8 cellular contexts compared by ENCODE assay signal in the genomic region with DNA sequence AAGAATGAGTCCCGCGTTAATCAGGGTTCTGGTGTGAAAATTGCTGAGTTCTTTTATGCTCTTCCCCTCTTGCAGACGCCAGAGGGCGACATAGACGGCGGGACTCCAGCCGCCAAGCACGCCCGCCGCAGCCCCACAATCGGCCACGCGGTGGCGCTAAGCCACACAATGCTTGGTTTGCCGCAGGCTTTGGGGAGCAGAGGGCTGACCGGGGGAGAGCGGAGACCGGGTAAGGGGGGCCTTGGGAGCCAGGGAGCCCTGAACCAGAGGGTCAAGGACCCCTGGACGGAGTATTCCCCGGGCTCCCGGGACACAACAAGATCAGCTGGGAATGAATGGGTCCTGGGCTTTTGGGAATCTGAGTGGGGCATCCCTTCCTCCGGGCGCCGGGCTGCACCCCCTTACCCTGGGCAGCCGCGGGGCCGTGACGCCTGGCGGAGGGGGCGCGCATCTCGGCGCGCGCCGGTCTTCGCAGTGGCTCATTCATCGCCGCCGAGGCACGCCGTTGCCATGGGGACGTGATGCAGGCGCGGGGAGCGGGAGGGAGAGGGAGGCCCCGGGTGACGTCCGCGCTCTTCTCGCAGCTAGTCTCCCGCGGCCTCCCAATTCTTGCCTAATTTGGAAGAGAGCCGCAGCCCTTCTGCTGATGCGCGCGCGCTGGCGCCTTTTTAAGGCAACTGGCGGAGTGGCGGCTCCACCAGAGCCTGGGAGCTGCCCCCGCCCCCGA. TPM values are rescaled to one million over a fixed set of nuclear protein-coding genes. Genes with fewer than 3 reads are reported as not detected.
DNase-seq lines count a peak whose midpoint lies in the region; ATAC-seq and TF ChIP-seq lines count a peak whose summit lies in the region.

No MANE protein-coding gene starts in this region.

- no peaks in the 10 kb centered on the region for H3K79me2 ChIP-seq in ACC112 (ENCODE audit: control insufficient read depth, insufficient read depth, low read length, unreplicated experiment)
- peaks cover 13% of the 10 kb centered on the region; the same call in 1 of the 2 replicates for H3K79me2 ChIP-seq in Loucy (ENCODE audit: insufficient read depth, low read length)

- peaks cover 13% of the 10 kb centered on the region for H3K27me3 Mint-ChIP-seq in activated T-helper 2 cell treated with anti-CD3 and anti-CD28 coated beads, Interferon-gamma antibody, Interleukin-2, Interleukin-4, amounts not matched to agents 10 μg/mL and 5 μg/mL and 100 μg/mL, durations not matched to agents 14 hours and 24 hours and 36 hours (ENCODE audit: low read depth)
- H3K27me3 Mint-ChIP-seq in nephron progenitor cell (ENCODE audit: low read depth, poor library complexity), result peaks cover 44% of the 10 kb centered on the region

- intact Hi-C loops in activated T-helper 2 cell treated with anti-CD3 and anti-CD28 coated beads, Interferon-gamma antibody, Interleukin-2, Interleukin-4, amounts not matched to agents 10 μg/mL and 5 μg/mL and 100 μg/mL, durations not matched to agents 14 hours and 24 hours and 36 hours (cut with micrococcal nuclease), result loop anchor here (1.0 to 2.0 kb wide), 4 partner anchors 13 to 270 kb away; a partner anchor contains a TSS

- peak overlapping the region; percentile 69 for H3K4me3 ChIP-seq in ACC112 (ENCODE audit: low read depth, low read length)
- peak overlapping the region; percentile 72 for H3K4me3 ChIP-seq in Loucy (ENCODE audit: low read length, poor library complexity, severe bottlenecking)

- H2AFZ ChIP-seq in ACC112 (ENCODE audit: low read length, unreplicated experiment) (no peak overlapping the region), Loucy (ENCODE audit: low read length) (peak overlapping the region; percentile 71)

- H3K9ac ChIP-seq in Loucy (ENCODE audit: low read depth, low read length, poor library complexity, severe bottlenecking), result peak overlapping the region; percentile 76

- H3K36me3 ChIP-seq in ACC112 (ENCODE audit: insufficient read depth, low read length) (no peaks in the 10 kb centered on the region), Loucy (ENCODE audit: insufficient read depth, low read length) (no peaks in the 10 kb centered on the region)

- H3K27ac ChIP-seq in ACC112 (ENCODE audit: low read depth, low read length) (peak overlapping the region; percentile 40; the same call in 1 of the 2 replicates), RWPE1 (no peak overlapping the region)

- DNase-seq in RWPE1 (ENCODE audit: low spot score), result peak; percentile 89
- peak; percentile 89 for DNase-seq in activated T-helper 2 cell treated with anti-CD3 and anti-CD28 coated beads, Interferon-gamma antibody, Interleukin-2, Interleukin-4, amounts not matched to agents 10 μg/mL and 5 μg/mL and 100 μg/mL, durations not matched to agents 14 hours and 24 hours and 36 hours (ENCODE audit: low spot score)
- peak; percentile 78 for DNase-seq in fibroblast of the conjunctiva (ENCODE audit: low read depth)
- DNase-seq in nephron progenitor cell, result peak; percentile 98
- peak; percentile 86 for DNase-seq in stimulated activated naive CD4-positive, alpha-beta T cell treated with Interleukin-2 at 50 U/mL for 16 hours (lab: John Stamatoyannopoulos, UW)

- H3K9me3 Mint-ChIP-seq in activated T-helper 2 cell treated with anti-CD3 and anti-CD28 coated beads, Interferon-gamma antibody, Interleukin-2, Interleukin-4, amounts not matched to agents 10 μg/mL and 5 μg/mL and 100 μg/mL, durations not matched to agents 14 hours and 24 hours and 36 hours, result no peaks in the 10 kb centered on the region
- H3K9me3 Mint-ChIP-seq in nephron progenitor cell, result no peaks in the 10 kb centered on the region

- peaks cover 4% of the 10 kb centered on the region for H3K4me1 Mint-ChIP-seq in activated T-helper 2 cell treated with anti-CD3 and anti-CD28 coated beads, Interferon-gamma antibody, Interleukin-2, Interleukin-4, amounts not matched to agents 10 μg/mL and 5 μg/mL and 100 μg/mL, durations not matched to agents 14 hours and 24 hours and 36 hours (ENCODE audit: low read depth)
- H3K4me1 Mint-ChIP-seq in nephron progenitor cell, result peaks cover 8% of the 10 kb centered on the region

- H3K36me3 Mint-ChIP-seq in activated T-helper 2 cell treated with anti-CD3 and anti-CD28 coated beads, Interferon-gamma antibody, Interleukin-2, Interleukin-4, amounts not matched to agents 10 μg/mL and 5 μg/mL and 100 μg/mL, durations not matched to agents 14 hours and 24 hours and 36 hours (ENCODE audit: low read depth), result no peaks in the 10 kb centered on the region
- no peaks in the 10 kb centered on the region for H3K36me3 Mint-ChIP-seq in nephron progenitor cell (ENCODE audit: low read depth)

- no peaks in the 10 kb centered on the region for H3F3A ChIP-seq in Loucy (ENCODE audit: low read depth)

- POLR2A ChIA-PET in RWPE1 (lab: Yijun Ruan, JAX; ENCODE audit: low non-redundant PET), result no interaction called here

- H3K27ac Mint-ChIP-seq in activated T-helper 2 cell treated with anti-CD3 and anti-CD28 coated beads, Interferon-gamma antibody, Interleukin-2, Interleukin-4, amounts not matched to agents 10 μg/mL and 5 μg/mL and 100 μg/mL, durations not matched to agents 14 hours and 24 hours and 36 hours, result no peak overlapping the region
- H3K27ac Mint-ChIP-seq in nephron progenitor cell, result peak overlapping the region; percentile 84

- H3K9me3 ChIP-seq in Loucy (ENCODE audit: insufficient read depth, low read depth, low read length), result no peaks in the 10 kb centered on the region

- H3K9me2 ChIP-seq in Loucy (replicated peaks; ENCODE audit: low read depth, low read length), result no peaks in the 10 kb centered on the region

- ATAC-seq in GM18907 (IDR thresholded peaks at IDR 0.05; ENCODE audit: unreplicated experiment), result peak; percentile 73

- H3K4me3 Mint-ChIP-seq in activated T-helper 2 cell treated with anti-CD3 and anti-CD28 coated beads, Interferon-gamma antibody, Interleukin-2, Interleukin-4, amounts not matched to agents 10 μg/mL and 5 μg/mL and 100 μg/mL, durations not matched to agents 14 hours and 24 hours and 36 hours (ENCODE audit: low read depth), result peak overlapping the region; percentile 78
- H3K4me3 Mint-ChIP-seq in nephron progenitor cell, result peak overlapping the region; percentile 79

- H3K4me2 ChIP-seq in Loucy (ENCODE audit: low read depth, low read length, poor library complexity, severe bottlenecking), result peak overlapping the region; percentile 92

- H4K20me1 ChIP-seq in Loucy (ENCODE audit: insufficient read depth, low read length, poor library complexity, severe bottlenecking), result no peaks in the 10 kb centered on the region

- peaks cover 49% of the 10 kb centered on the region for H3K27me3 ChIP-seq in ACC112 (ENCODE audit: insufficient read depth, low read length)
- no peaks in the 10 kb centered on the region for H3K27me3 ChIP-seq in Loucy (ENCODE audit: insufficient read depth, low read length, poor library complexity, severe bottlenecking)

- no peaks in the 10 kb centered on the region for H3K4me1 ChIP-seq in ACC112 (ENCODE audit: control insufficient read depth, insufficient read depth, low read length, unreplicated experiment)
- peaks cover 21% of the 10 kb centered on the region for H3K4me1 ChIP-seq in Loucy (ENCODE audit: insufficient read depth, low read length, poor library complexity, severe bottlenecking)

- TF ChIP-seq CTCF in Loucy (conservative IDR thresholded peaks at IDR 0.05; ENCODE audit: low read length) (peak; percentile 100), RWPE1 (conservative IDR thresholded peaks at IDR 0.05; ENCODE audit: low read depth) (peak; percentile 99), nephron progenitor cell (IDR thresholded peaks at IDR 0.05) (peak; percentile 100)

- CTCF ChIA-PET in RWPE1 (lab: Yijun Ruan, JAX), result interaction anchor here (0.5 to 1.7 kb wide), 23 partner anchors 9 to 965 kb away, joined by 3 to 11 read pairs (median 4); a partner anchor contains a TSS

RNA-seq across cellular contexts. Expression of a gene that starts 12.2 kb away (rescaled TPM):
- total RNA-seq in activated T-helper 2 cell treated with anti-CD3 and anti-CD28 coated beads, Interferon-gamma antibody, Interleukin-2, Interleukin-4, amounts not matched to agents 10 μg/mL and 5 μg/mL and 100 μg/mL, durations not matched to agents 14 hours and 24 hours and 36 hours, result 0.09 and 0.16 TPM in 2 replicates

RNA-seq across cellular contexts. Expression of a gene that starts 30.0 kb away (rescaled TPM):
- total RNA-seq in activated T-helper 2 cell treated with anti-CD3 and anti-CD28 coated beads, Interferon-gamma antibody, Interleukin-2, Interleukin-4, amounts not matched to agents 10 μg/mL and 5 μg/mL and 100 μg/mL, durations not matched to agents 14 hours and 24 hours and 36 hours, result 92.9 and 96.1 TPM in 2 replicates

RNA-seq across cellular contexts. Expression of a gene that starts 37.1 kb away (rescaled TPM):
- total RNA-seq in activated T-helper 2 cell treated with anti-CD3 and anti-CD28 coated beads, Interferon-gamma antibody, Interleukin-2, Interleukin-4, amounts not matched to agents 10 μg/mL and 5 μg/mL and 100 μg/mL, durations not matched to agents 14 hours and 24 hours and 36 hours, result 18.7 and 19.1 TPM in 2 replicates

RNA-seq across cellular contexts. Expression of a gene that starts 58.1 kb away (rescaled TPM):
- total RNA-seq in activated T-helper 2 cell treated with anti-CD3 and anti-CD28 coated beads, Interferon-gamma antibody, Interleukin-2, Interleukin-4, amounts not matched to agents 10 μg/mL and 5 μg/mL and 100 μg/mL, durations not matched to agents 14 hours and 24 hours and 36 hours, result 14.6 and 15.7 TPM in 2 replicates
